Comparison of ENCODE assay signal across 9 cellular contexts in the genomic region with DNA sequence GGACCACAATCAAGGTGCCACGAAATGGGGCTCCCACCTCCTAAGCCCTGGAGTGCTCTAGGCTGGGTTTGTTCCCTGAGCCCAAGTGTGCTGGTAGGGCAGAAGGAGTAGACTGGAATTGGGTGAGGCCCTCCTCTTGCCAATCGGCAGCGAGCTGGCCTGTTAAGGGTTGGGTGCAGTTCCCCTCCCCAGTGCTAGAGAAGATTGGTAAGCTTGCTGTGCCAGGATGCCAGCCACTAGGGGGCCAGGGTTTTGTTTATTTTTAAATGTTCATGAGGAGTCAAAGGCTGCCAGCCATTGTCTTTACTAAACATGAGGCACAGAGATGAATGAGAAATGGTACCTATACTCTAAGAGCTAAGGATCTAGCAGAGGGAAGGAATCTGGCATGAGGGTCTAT.
A peak's percentile ranks its signal among the peaks of the same experiment; 100 is the strongest.
DNase-seq lines count a peak whose midpoint lies in the region; ATAC-seq and TF ChIP-seq lines count a peak whose summit lies in the region.
"Had no signal": no experiment of that assay in that cellular context is flagged by ENCODE, and none has a peak within 500 bp of the region (broad histone marks: within the 10 kb centered on the region; RNA-seq: fewer than 3 reads in every experiment).

No MANE protein-coding gene starts in this region.

- H3K9me3 Mint-ChIP-seq in neural progenitor cell: no peaks in the 10 kb centered on the region
- H3K9me3 Mint-ChIP-seq in activated naive CD8-positive, alpha-beta T cell treated with anti-CD3 and anti-CD28 coated beads, Interleukin-2, amount 50 U/mL, for 24 hours: no peaks in the 10 kb centered on the region
- H3K9me3 Mint-ChIP-seq: activated B cell treated with CpG ODN at 0.5 μM for 24 hours had no signal

- H3K4me3 Mint-ChIP-seq in neural progenitor cell: no peak overlapping the region
- no peak overlapping the region for H3K4me3 Mint-ChIP-seq in activated naive CD8-positive, alpha-beta T cell treated with anti-CD3 and anti-CD28 coated beads, Interleukin-2, amount 50 U/mL, for 24 hours
- H3K4me3 Mint-ChIP-seq: activated B cell treated with CpG ODN at 0.5 μM for 24 hours had no signal

- H3K36me3 Mint-ChIP-seq in neural progenitor cell: no peaks in the 10 kb centered on the region
- no peaks in the 10 kb centered on the region for H3K36me3 Mint-ChIP-seq in activated naive CD8-positive, alpha-beta T cell treated with anti-CD3 and anti-CD28 coated beads, Interleukin-2, amount 50 U/mL, for 24 hours (ENCODE audit: low read depth)

- H3K4me1 Mint-ChIP-seq in neural progenitor cell: no peaks in the 10 kb centered on the region
- no peaks in the 10 kb centered on the region for H3K4me1 Mint-ChIP-seq in activated naive CD8-positive, alpha-beta T cell treated with anti-CD3 and anti-CD28 coated beads, Interleukin-2, amount 50 U/mL, for 24 hours
- H3K4me1 Mint-ChIP-seq: activated B cell treated with CpG ODN at 0.5 μM for 24 hours had no signal

- no peak for ATAC-seq in GM18505 (IDR thresholded peaks at IDR 0.05; ENCODE audit: unreplicated experiment)
- ATAC-seq in activated naive CD8-positive, alpha-beta T cell treated with anti-CD3 and anti-CD28 coated beads, Interleukin-2, amount 50 U/mL, for 24 hours: no peak

- H3K27me3 ChIP-seq in neural progenitor cell: no peaks in the 10 kb centered on the region

- peak; percentile 15 to 31 for DNase-seq in NCI-H524 (lab: John Stamatoyannopoulos, UW)
- no peak for DNase-seq in NCI-H524 treated with DMSO at 0.1 percent for 48 hours (lab: John Stamatoyannopoulos, UW)
- peak; percentile 59 for DNase-seq in NCI-H69 (lab: John Stamatoyannopoulos, UW)
- DNase-seq in epithelial cell of esophagus (ENCODE audit: low read depth): peak; percentile 66
- peak; percentile 45 for DNase-seq in neural progenitor cell (ENCODE audit: low spot score)
- DNase-seq in activated naive CD8-positive, alpha-beta T cell treated with anti-CD3 and anti-CD28 coated beads, Interleukin-2, amount 50 U/mL, for 24 hours: no peak
- no peak for DNase-seq in NCI-H2107 (lab: John Stamatoyannopoulos, UW)
- DNase-seq: activated B cell treated with CpG ODN at 0.5 μM for 24 hours had no signal

- no peaks in the 10 kb centered on the region for H3K79me2 ChIP-seq in neural progenitor cell (ENCODE audit: low read depth)

- no peak overlapping the region for H2AFZ ChIP-seq in neural progenitor cell (replicated peaks)

- no peak overlapping the region for H3K4me2 ChIP-seq in neural progenitor cell

- H3K27ac Mint-ChIP-seq in neural progenitor cell: no peak overlapping the region
- H3K27ac Mint-ChIP-seq in activated naive CD8-positive, alpha-beta T cell treated with anti-CD3 and anti-CD28 coated beads, Interleukin-2, amount 50 U/mL, for 24 hours: no peak overlapping the region
- H3K27ac Mint-ChIP-seq: activated B cell treated with CpG ODN at 0.5 μM for 24 hours had no signal

- no peaks in the 10 kb centered on the region for H3F3A ChIP-seq in neural progenitor cell (ENCODE audit: low read depth)

- H3K27ac ChIP-seq in neural progenitor cell: no peak overlapping the region

- no peaks in the 10 kb centered on the region for H3K9me3 ChIP-seq in neural progenitor cell (ENCODE audit: low read depth)

- no peak overlapping the region for H3K4me3 ChIP-seq in epithelial cell of esophagus (ENCODE audit: low read length)
- H3K4me3 ChIP-seq in neural progenitor cell: no peak overlapping the region

- TF ChIP-seq CTCF in epithelial cell of esophagus (IDR thresholded peaks at IDR 0.05; ENCODE audit: insufficient read depth, low read depth, low read length, missing control alignments): peak; percentile 73
- TF ChIP-seq CTCF in neural progenitor cell (IDR thresholded peaks at IDR 0.05): peak; percentile 58

- H3K9ac ChIP-seq in neural progenitor cell: no peak overlapping the region

- H3K27me3 Mint-ChIP-seq in neural progenitor cell (ENCODE audit: insufficient read depth, low read depth): peaks cover 11% of the 10 kb centered on the region
- no peaks in the 10 kb centered on the region for H3K27me3 Mint-ChIP-seq in activated naive CD8-positive, alpha-beta T cell treated with anti-CD3 and anti-CD28 coated beads, Interleukin-2, amount 50 U/mL, for 24 hours

- no peaks in the 10 kb centered on the region for H3K36me3 ChIP-seq in neural progenitor cell

- no peaks in the 10 kb centered on the region for H4K20me1 ChIP-seq in neural progenitor cell (ENCODE audit: low read depth)

- no peak for TF ChIP-seq POLR2A in GM18505 (IDR thresholded peaks at IDR 0.05; ENCODE audit: borderline replicate concordance, extremely low read depth, insufficient read depth, insufficient read length)

- H3K4me1 ChIP-seq in neural progenitor cell: peaks cover 4% of the 10 kb centered on the region

Comparison
In these comparisons a context has a peak if more than half of its experiments do, and no peak if none do; other contexts are left out.
1. DNase-seq: peak in NCI-H524 (2 of 2), NCI-H69 (single experiment), epithelial cell of esophagus (single experiment) and neural progenitor cell (single experiment); none in NCI-H524 treated with DMSO at 0.1 percent for 48 hours (single experiment), activated naive CD8-positive, alpha-beta T cell treated with anti-CD3 and anti-CD28 coated beads, Interleukin-2, amount 50 U/mL, for 24 hours (single experiment) and NCI-H2107 (single experiment).